ENCODE assay signal across 1 cellular context in the genomic region with DNA sequence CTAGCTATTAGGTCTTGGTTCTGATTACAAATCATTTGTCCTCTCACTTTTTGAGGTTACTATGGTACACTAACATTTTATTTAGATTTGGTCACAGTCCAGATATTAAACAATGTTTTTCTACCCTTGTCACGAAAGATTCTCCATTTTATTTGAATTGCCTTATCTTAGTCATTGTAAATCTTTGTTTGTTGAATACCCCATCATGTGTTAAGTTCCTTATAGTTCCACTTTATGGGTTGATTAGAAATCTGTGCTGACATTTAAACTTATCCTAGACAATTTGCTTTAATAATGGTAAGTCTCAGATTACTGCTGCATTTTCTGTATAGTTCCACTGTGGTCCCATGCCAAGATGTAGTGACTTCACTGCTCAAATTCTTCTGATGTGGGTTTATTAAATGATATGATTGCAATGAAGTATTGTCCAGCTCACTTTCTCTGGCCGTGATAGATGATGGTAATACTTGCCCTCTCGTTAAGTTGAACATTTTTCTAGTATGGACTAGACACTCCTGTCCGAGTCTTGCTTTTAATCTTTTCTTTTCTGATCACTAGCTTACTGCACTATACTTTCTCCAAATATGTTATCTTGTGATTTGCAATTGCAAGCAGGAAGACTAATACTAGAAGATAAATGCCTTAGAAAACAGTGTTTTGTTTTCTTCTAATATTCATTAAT.
TF ChIP-seq lines count a peak whose summit lies in the region.

No MANE protein-coding gene starts in this region.

TF ChIP-seq in SK-N-SH treated with all-trans-retinoic acid at 6 μM for 48 hours, 23 proteins besides CTCF, POLR2A, EP300 and RAD21 (continued from another document):
- TF ChIP-seq BACH2 (CRISPR knock-in tag; IDR thresholded peaks at IDR 0.05; ENCODE audit: borderline replicate concordance): no peak
- no peak; the same call in 1 of the 2 replicates for TF ChIP-seq TOX (CRISPR knock-in tag; IDR thresholded peaks at IDR 0.05; ENCODE audit: borderline replicate concordance)
- TF ChIP-seq ZNF8 (CRISPR knock-in tag; IDR thresholded peaks at IDR 0.05): no peak
- TF ChIP-seq ZC3H10 (CRISPR knock-in tag; IDR thresholded peaks at IDR 0.05): no peak
TF ChIP-seq in SK-N-SH treated with all-trans-retinoic acid at 6 μM for 48 hours: peak in this region for 0.
